ENCODE assay signal across 1 cellular context in the genomic region with DNA sequence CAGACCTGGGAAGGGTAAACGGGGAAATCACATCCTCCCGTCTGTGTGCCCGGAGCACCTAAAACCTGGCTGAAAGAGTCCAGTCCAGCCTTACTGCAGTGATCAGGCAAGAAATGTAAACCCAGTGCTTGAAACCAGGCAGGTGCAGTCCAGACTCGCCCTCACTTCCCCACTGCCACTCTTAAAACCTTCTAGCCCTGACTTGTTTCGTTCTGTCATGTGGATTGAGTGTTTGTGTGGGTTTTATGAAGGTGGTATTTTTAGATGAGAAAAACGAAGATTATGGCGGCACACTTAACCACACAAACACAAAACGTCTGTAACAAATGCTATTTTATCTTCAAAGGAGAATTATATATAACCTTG.
TF ChIP-seq lines count a peak whose summit lies in the region.

No MANE protein-coding gene starts in this region.

TF ChIP-seq in IMR-90, 13 proteins besides CTCF, POLR2A, EP300 and RAD21:
- no peak for TF ChIP-seq RFX5 (IDR thresholded peaks at IDR 0.05; ENCODE audit: low read depth, low read length)
- TF ChIP-seq SMC3 (IDR thresholded peaks at IDR 0.05; ENCODE audit: low read depth, low read length) = no peak
- no peak for TF ChIP-seq MAFK (IDR thresholded peaks at IDR 0.05; ENCODE audit: low read depth, low read length)
- TF ChIP-seq RCOR1 (IDR thresholded peaks at IDR 0.05; ENCODE audit: insufficient replicate concordance, low read length) = no peak
- TF ChIP-seq BHLHE40 (IDR thresholded peaks at IDR 0.05; ENCODE audit: low read depth, low read length) = no peak
- TF ChIP-seq FOS (IDR thresholded peaks at IDR 0.05; ENCODE audit: low read depth, low read length) = no peak
- TF ChIP-seq MXI1 (IDR thresholded peaks at IDR 0.05; ENCODE audit: borderline replicate concordance, low read depth, low read length) = no peak
- TF ChIP-seq CHD1 (IDR thresholded peaks at IDR 0.05; ENCODE audit: low read depth, low read length) = no peak
- no peak for TF ChIP-seq CEBPB (IDR thresholded peaks at IDR 0.05; ENCODE audit: low read depth, low read length)
- no peak for TF ChIP-seq NFE2L2 (IDR thresholded peaks at IDR 0.05; ENCODE audit: low read depth, low read length)
- TF ChIP-seq, protein P1, sequence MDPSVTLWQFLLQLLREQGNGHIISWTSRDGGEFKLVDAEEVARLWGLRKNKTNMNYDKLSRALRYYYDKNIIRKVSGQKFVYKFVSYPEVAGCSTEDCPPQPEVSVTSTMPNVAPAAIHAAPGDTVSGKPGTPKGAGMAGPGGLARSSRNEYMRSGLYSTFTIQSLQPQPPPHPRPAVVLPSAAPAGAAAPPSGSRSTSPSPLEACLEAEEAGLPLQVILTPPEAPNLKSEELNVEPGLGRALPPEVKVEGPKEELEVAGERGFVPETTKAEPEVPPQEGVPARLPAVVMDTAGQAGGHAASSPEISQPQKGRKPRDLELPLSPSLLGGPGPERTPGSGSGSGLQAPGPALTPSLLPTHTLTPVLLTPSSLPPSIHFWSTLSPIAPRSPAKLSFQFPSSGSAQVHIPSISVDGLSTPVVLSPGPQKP (IDR thresholded peaks at IDR 0.05; ENCODE audit: borderline replicate concordance, low read depth, low read length) = no peak
- TF ChIP-seq, protein P2, sequence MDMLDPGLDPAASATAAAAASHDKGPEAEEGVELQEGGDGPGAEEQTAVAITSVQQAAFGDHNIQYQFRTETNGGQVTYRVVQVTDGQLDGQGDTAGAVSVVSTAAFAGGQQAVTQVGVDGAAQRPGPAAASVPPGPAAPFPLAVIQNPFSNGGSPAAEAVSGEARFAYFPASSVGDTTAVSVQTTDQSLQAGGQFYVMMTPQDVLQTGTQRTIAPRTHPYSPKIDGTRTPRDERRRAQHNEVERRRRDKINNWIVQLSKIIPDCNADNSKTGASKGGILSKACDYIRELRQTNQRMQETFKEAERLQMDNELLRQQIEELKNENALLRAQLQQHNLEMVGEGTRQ (IDR thresholded peaks at IDR 0.05; ENCODE audit: low read depth, low read length) = no peak
- no peak for TF ChIP-seq MAZ (IDR thresholded peaks at IDR 0.05; ENCODE audit: borderline replicate concordance, low read depth, low read length)
